Comparison of ENCODE assay signal across 11 cellular contexts in genomic region chr5:13866792-13867191, GRCh38.
A peak's percentile ranks its signal among the peaks of the same experiment; 100 is the strongest.
DNase-seq lines count a peak whose midpoint lies in the region; ATAC-seq, FAIRE-seq and TF ChIP-seq lines count a peak whose summit lies in the region.
"Had no signal": no experiment of that assay in that cellular context is flagged by ENCODE, and none has a peak within 500 bp of the region (broad histone marks: within the 10 kb centered on the region; RNA-seq: fewer than 3 reads in every experiment).

No MANE protein-coding gene starts in this region.

- no peak overlapping the region for H3K4me2 ChIP-seq in Karpas-422 (ENCODE audit: low read depth, low read length, poor library complexity, severe bottlenecking)
- no peak overlapping the region for H3K4me2 ChIP-seq in HepG2 (ENCODE audit: low read depth, low read length)

- intact Hi-C loops in HepG2 (cut with micrococcal nuclease; ENCODE audit: unreplicated experiment): no loop called here
- intact Hi-C loops in CD4-positive, alpha-beta memory T cell (cut with micrococcal nuclease): no loop called here
- intact Hi-C loops in activated T-helper 2 cell treated with anti-CD3 and anti-CD28 coated beads, Interferon-gamma antibody, Interleukin-2, Interleukin-4, amounts not matched to agents 10 μg/mL and 5 μg/mL and 100 μg/mL, durations not matched to agents 14 hours and 24 hours and 36 hours (cut with micrococcal nuclease): no loop called here

- DNase-seq in GM03348 (ENCODE audit: low spot score) (peak; percentile 36), Karpas-422 (peak; percentile 53), HepG2 (ENCODE audit: low spot score) (peak; percentile 21), mesenteric fat pad (ENCODE audit: low spot score) (no peak)
- DNase-seq in activated naive CD8-positive, alpha-beta T cell treated with anti-CD3 and anti-CD28 coated beads, Interleukin-2, amount 50 U/mL, for 24 hours: peak; percentile 16
- DNase-seq in CD4-positive, alpha-beta memory T cell: no peak
- DNase-seq in activated T-helper 2 cell treated with anti-CD3 and anti-CD28 coated beads, Interferon-gamma antibody, Interleukin-2, Interleukin-4, amounts not matched to agents 10 μg/mL and 5 μg/mL and 100 μg/mL, durations not matched to agents 14 hours and 24 hours and 36 hours (ENCODE audit: low spot score): no peak

- H3K4me3 ChIP-seq in Karpas-422 (ENCODE audit: low read length) (no peak overlapping the region), HepG2 (replicated peaks in 1 of 3; ENCODE audit: insufficient read depth in 1 of 3, low read depth in 2 of 3, low read length in 3 of 3) (no peak overlapping the region)
- H3K4me3 ChIP-seq in CD4-positive, alpha-beta memory T cell (ENCODE audit: low read length in 2 of 2): no peak overlapping the region

- ATAC-seq in activated naive CD8-positive, alpha-beta T cell treated with anti-CD3 and anti-CD28 coated beads, Interleukin-2, amount 50 U/mL, for 24 hours: no peak
- ATAC-seq in HepG2 (peak; percentile 64; the same call in 2 of the 3 replicates), HG03280 (IDR thresholded peaks at IDR 0.05; ENCODE audit: unreplicated experiment) (no peak)

- peaks cover 18% of the 10 kb centered on the region for H3K9me3 Mint-ChIP-seq in activated naive CD8-positive, alpha-beta T cell treated with anti-CD3 and anti-CD28 coated beads, Interleukin-2, amount 50 U/mL, for 24 hours
- peaks cover 2 to 24% (median 8%) of the 10 kb centered on the region in 8 donors for H3K9me3 Mint-ChIP-seq in CD4-positive, alpha-beta memory T cell
- peaks cover 17% of the 10 kb centered on the region for H3K9me3 Mint-ChIP-seq in activated T-helper 2 cell treated with anti-CD3 and anti-CD28 coated beads, Interferon-gamma antibody, Interleukin-2, Interleukin-4, amounts not matched to agents 10 μg/mL and 5 μg/mL and 100 μg/mL, durations not matched to agents 14 hours and 24 hours and 36 hours
- H3K9me3 Mint-ChIP-seq: nephron had no signal

- no peaks in the 10 kb centered on the region for H3K36me3 ChIP-seq in Karpas-422 (ENCODE audit: insufficient read depth, low read length)
- no peaks in the 10 kb centered on the region for H3K36me3 ChIP-seq in HepG2 (replicated peaks in 1 of 2; ENCODE audit: control insufficient read depth in 1 of 2, insufficient read depth in 2 of 2, low read length in 2 of 2)
- H3K36me3 ChIP-seq in CD4-positive, alpha-beta memory T cell (ENCODE audit: insufficient read depth, low read length): no peaks in the 10 kb centered on the region

- H3K27ac ChIP-seq in Karpas-422 (ENCODE audit: low read length): no peak overlapping the region
- H3K27ac ChIP-seq in HepG2 (ENCODE audit: extremely low read length, insufficient read depth, low read length): no peak overlapping the region
- no peak overlapping the region for H3K27ac ChIP-seq in CD4-positive, alpha-beta memory T cell (ENCODE audit: low read depth, low read length)
- H3K27ac ChIP-seq: HL-60 had no signal

- no peaks in the 10 kb centered on the region for H3K4me1 ChIP-seq in Karpas-422 (ENCODE audit: low read length)
- H3K4me1 ChIP-seq in HepG2 (ENCODE audit: insufficient read depth, low read length): no peaks in the 10 kb centered on the region
- H3K4me1 ChIP-seq in CD4-positive, alpha-beta memory T cell (ENCODE audit: insufficient read depth, low read length): no peaks in the 10 kb centered on the region

- BruUV-seq in HepG2 (replicated peaks; lab: Mats Ljungman, UMichigan): no TSS peak

- 3% methylated on average over 4 of the region's 5 CpGs for WGBS in HepG2 (ENCODE audit: low lambda C conversion rate)

- no peak for TF ChIP-seq CTCF in HepG2 (CRISPR knock-in tag; IDR thresholded peaks at IDR 0.05)

- TF ChIP-seq POLR2A in HepG2 (IDR thresholded peaks at IDR 0.05; ENCODE audit: insufficient read depth in 1 of 2, low read depth in 2 of 2, low read length in 2 of 2): no peak

- H3K4me1 Mint-ChIP-seq in activated naive CD8-positive, alpha-beta T cell treated with anti-CD3 and anti-CD28 coated beads, Interleukin-2, amount 50 U/mL, for 24 hours: no peaks in the 10 kb centered on the region
- H3K4me1 Mint-ChIP-seq in CD4-positive, alpha-beta memory T cell: no peaks in the 10 kb centered on the region
- H3K4me1 Mint-ChIP-seq in activated T-helper 2 cell treated with anti-CD3 and anti-CD28 coated beads, Interferon-gamma antibody, Interleukin-2, Interleukin-4, amounts not matched to agents 10 μg/mL and 5 μg/mL and 100 μg/mL, durations not matched to agents 14 hours and 24 hours and 36 hours (ENCODE audit: low read depth): no peaks in the 10 kb centered on the region
- H3K4me1 Mint-ChIP-seq: nephron had no signal

- TF ChIP-seq EP300 in HepG2 (IDR thresholded peaks at IDR 0.05; ENCODE audit: low read depth in 2 of 2, low read length in 2 of 2): no peak
- TF ChIP-seq EP300 in HepG2 (CRISPR knock-in tag; IDR thresholded peaks at IDR 0.05; ENCODE audit: borderline replicate concordance): no peak

- CTCF ChIA-PET in HepG2 (lab: Yijun Ruan, JAX; ENCODE audit: low intra/inter-chr PET ratio, low total read pairs): no interaction called here
- CTCF ChIA-PET in CD4-positive, alpha-beta memory T cell (lab: Charles Lee; ENCODE audit: partially characterized antibody): no interaction called here

- H3K9me3 ChIP-seq in Karpas-422 (ENCODE audit: low read length) (peaks cover 29% of the 10 kb centered on the region), HepG2 (ENCODE audit: low read length) (no peaks in the 10 kb centered on the region)
- H3K9me3 ChIP-seq in CD4-positive, alpha-beta memory T cell (ENCODE audit: control insufficient read depth in 1 of 2, low read length in 2 of 2): no peaks in the 10 kb centered on the region

- H4K20me1 ChIP-seq in Karpas-422 (ENCODE audit: insufficient read depth, low read depth, low read length) (no peaks in the 10 kb centered on the region), HepG2 (ENCODE audit: insufficient read depth, low read length) (no peaks in the 10 kb centered on the region)

- H3K27me3 Mint-ChIP-seq in activated naive CD8-positive, alpha-beta T cell treated with anti-CD3 and anti-CD28 coated beads, Interleukin-2, amount 50 U/mL, for 24 hours: no peaks in the 10 kb centered on the region
- no peaks in the 10 kb centered on the region for H3K27me3 Mint-ChIP-seq in CD4-positive, alpha-beta memory T cell
- no peaks in the 10 kb centered on the region for H3K27me3 Mint-ChIP-seq in activated T-helper 2 cell treated with anti-CD3 and anti-CD28 coated beads, Interferon-gamma antibody, Interleukin-2, Interleukin-4, amounts not matched to agents 10 μg/mL and 5 μg/mL and 100 μg/mL, durations not matched to agents 14 hours and 24 hours and 36 hours (ENCODE audit: low read depth)

- H3K79me2 ChIP-seq in Karpas-422 (ENCODE audit: low read length) (no peaks in the 10 kb centered on the region), HepG2 (ENCODE audit: insufficient read depth, low read length) (no peaks in the 10 kb centered on the region)

- H3K9ac ChIP-seq in Karpas-422 (ENCODE audit: low read length) (no peak overlapping the region), HepG2 (ENCODE audit: insufficient read depth, low read depth, low read length) (no peak overlapping the region)

- no peak for TF ChIP-seq RAD21 in HepG2 (CRISPR knock-in tag; IDR thresholded peaks at IDR 0.05)

- H3K36me3 Mint-ChIP-seq in activated naive CD8-positive, alpha-beta T cell treated with anti-CD3 and anti-CD28 coated beads, Interleukin-2, amount 50 U/mL, for 24 hours (ENCODE audit: low read depth): no peaks in the 10 kb centered on the region
- H3K36me3 Mint-ChIP-seq in CD4-positive, alpha-beta memory T cell: no peaks in the 10 kb centered on the region
- no peaks in the 10 kb centered on the region for H3K36me3 Mint-ChIP-seq in activated T-helper 2 cell treated with anti-CD3 and anti-CD28 coated beads, Interferon-gamma antibody, Interleukin-2, Interleukin-4, amounts not matched to agents 10 μg/mL and 5 μg/mL and 100 μg/mL, durations not matched to agents 14 hours and 24 hours and 36 hours (ENCODE audit: low read depth)

- H3K27me3 ChIP-seq in Karpas-422 (ENCODE audit: low read length) (no peaks in the 10 kb centered on the region), HepG2 (ENCODE audit: control insufficient read depth in 1 of 2, insufficient read depth in 2 of 2, low read length in 2 of 2) (no peaks in the 10 kb centered on the region)
- no peaks in the 10 kb centered on the region for H3K27me3 ChIP-seq in CD4-positive, alpha-beta memory T cell (ENCODE audit: insufficient read depth, low read length)

- in situ Hi-C loops in HepG2 (cut with HindIII; ENCODE audit: extremely low pct_ligation_motif_present, low pct_unique_long_range_greater_than_20kb): no loop called here

- H2AFZ ChIP-seq in Karpas-422 (ENCODE audit: low read length): no peak overlapping the region
- no peak overlapping the region for H2AFZ ChIP-seq in HepG2 (ENCODE audit: low read length)

- no peak overlapping the region for H3K27ac Mint-ChIP-seq in activated naive CD8-positive, alpha-beta T cell treated with anti-CD3 and anti-CD28 coated beads, Interleukin-2, amount 50 U/mL, for 24 hours
- no peak overlapping the region for H3K27ac Mint-ChIP-seq in CD4-positive, alpha-beta memory T cell
- H3K27ac Mint-ChIP-seq in activated T-helper 2 cell treated with anti-CD3 and anti-CD28 coated beads, Interferon-gamma antibody, Interleukin-2, Interleukin-4, amounts not matched to agents 10 μg/mL and 5 μg/mL and 100 μg/mL, durations not matched to agents 14 hours and 24 hours and 36 hours: no peak overlapping the region
- H3K27ac Mint-ChIP-seq: nephron; T-helper 2 cell treated with Interferon-gamma antibody and Interleukin-4, amounts not matched to agents 5 μg/mL and 100 μg/mL, for 36 hours had no signal

- no peaks in the 10 kb centered on the region for H3K9me2 ChIP-seq in Karpas-422 (replicated peaks; ENCODE audit: insufficient read depth, low read length)

- POLR2A ChIA-PET in HepG2 (lab: Yijun Ruan, JAX): no interaction called here
- POLR2A ChIA-PET in CD4-positive, alpha-beta memory T cell (lab: Charles Lee; ENCODE audit: partially characterized antibody): no interaction called here

- no peak overlapping the region for H3K4me3 Mint-ChIP-seq in activated naive CD8-positive, alpha-beta T cell treated with anti-CD3 and anti-CD28 coated beads, Interleukin-2, amount 50 U/mL, for 24 hours
- H3K4me3 Mint-ChIP-seq in CD4-positive, alpha-beta memory T cell: no peak overlapping the region
- H3K4me3 Mint-ChIP-seq in activated T-helper 2 cell treated with anti-CD3 and anti-CD28 coated beads, Interferon-gamma antibody, Interleukin-2, Interleukin-4, amounts not matched to agents 10 μg/mL and 5 μg/mL and 100 μg/mL, durations not matched to agents 14 hours and 24 hours and 36 hours (ENCODE audit: low read depth): no peak overlapping the region
- H3K4me3 Mint-ChIP-seq: nephron; T-helper 2 cell treated with Interferon-gamma antibody and Interleukin-4, amounts not matched to agents 5 μg/mL and 100 μg/mL, for 36 hours had no signal

- no peak for FAIRE-seq in HepG2 (lab: Jason Lieb, UNC)

Comparison
In these comparisons a context has a peak if more than half of its experiments do, and no peak if none do; other contexts are left out.
1. DNase-seq: peak in GM03348 (single experiment), Karpas-422 (single experiment), activated naive CD8-positive, alpha-beta T cell treated with anti-CD3 and anti-CD28 coated beads, Interleukin-2, amount 50 U/mL, for 24 hours (single experiment) and HepG2 (single experiment); none in CD4-positive, alpha-beta memory T cell (0 of 5), activated T-helper 2 cell treated with anti-CD3 and anti-CD28 coated beads, Interferon-gamma antibody, Interleukin-2, Interleukin-4, amounts not matched to agents 10 μg/mL and 5 μg/mL and 100 μg/mL, durations not matched to agents 14 hours and 24 hours and 36 hours (single experiment) and mesenteric fat pad (single experiment).